In the genomic region with DNA sequence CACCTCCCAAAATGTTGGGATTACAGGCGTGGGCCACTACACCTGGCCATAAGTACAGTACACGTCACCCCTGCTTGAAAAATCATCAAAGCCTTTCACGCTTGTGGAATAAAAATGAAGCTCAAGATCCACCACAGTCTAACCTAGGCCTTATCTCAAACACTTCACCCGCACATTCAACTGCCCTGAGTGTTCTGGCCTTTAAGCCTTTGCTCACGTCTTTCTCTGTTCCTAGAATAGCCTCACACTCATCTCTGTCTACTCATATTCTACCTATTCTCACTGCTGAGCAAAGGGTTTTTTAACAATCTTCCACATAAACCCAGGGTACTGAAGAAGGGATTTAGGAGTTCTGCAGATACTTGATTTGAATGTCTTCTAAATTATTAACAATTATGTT, we compare ENCODE assay signal across 1 cellular context.
TF ChIP-seq lines count a peak whose summit lies in the region.

No MANE protein-coding gene starts in this region.

TF ChIP-seq in GM12878, 131 proteins besides CTCF, POLR2A, EP300 and RAD21:
- TF ChIP-seq MXI1 (IDR thresholded peaks at IDR 0.05; ENCODE audit: low read depth, low read length) = no peak
- TF ChIP-seq ZNF207 (IDR thresholded peaks at IDR 0.05; ENCODE audit: borderline replicate concordance) = no peak
- TF ChIP-seq HDGF (IDR thresholded peaks at IDR 0.05) = no peak
- TF ChIP-seq, protein P1, sequence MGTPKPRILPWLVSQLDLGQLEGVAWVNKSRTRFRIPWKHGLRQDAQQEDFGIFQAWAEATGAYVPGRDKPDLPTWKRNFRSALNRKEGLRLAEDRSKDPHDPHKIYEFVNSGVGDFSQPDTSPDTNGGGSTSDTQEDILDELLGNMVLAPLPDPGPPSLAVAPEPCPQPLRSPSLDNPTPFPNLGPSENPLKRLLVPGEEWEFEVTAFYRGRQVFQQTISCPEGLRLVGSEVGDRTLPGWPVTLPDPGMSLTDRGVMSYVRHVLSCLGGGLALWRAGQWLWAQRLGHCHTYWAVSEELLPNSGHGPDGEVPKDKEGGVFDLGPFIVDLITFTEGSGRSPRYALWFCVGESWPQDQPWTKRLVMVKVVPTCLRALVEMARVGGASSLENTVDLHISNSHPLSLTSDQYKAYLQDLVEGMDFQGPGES (IDR thresholded peaks at IDR 0.05) = no peak
- TF ChIP-seq EED (IDR thresholded peaks at IDR 0.05; ENCODE audit: low read depth) = no peak
- no peak for TF ChIP-seq NFYA (IDR thresholded peaks at IDR 0.05; ENCODE audit: borderline replicate concordance, low read depth, low read length)
- no peak for TF ChIP-seq IKZF2 (IDR thresholded peaks at IDR 0.05)
- TF ChIP-seq CBX3 (IDR thresholded peaks at IDR 0.05; ENCODE audit: borderline replicate concordance, low read depth) = no peak
- no peak for TF ChIP-seq ZZZ3 (IDR thresholded peaks at IDR 0.05; ENCODE audit: control insufficient read depth, insufficient read length, low read depth)
- TF ChIP-seq, protein P2, sequence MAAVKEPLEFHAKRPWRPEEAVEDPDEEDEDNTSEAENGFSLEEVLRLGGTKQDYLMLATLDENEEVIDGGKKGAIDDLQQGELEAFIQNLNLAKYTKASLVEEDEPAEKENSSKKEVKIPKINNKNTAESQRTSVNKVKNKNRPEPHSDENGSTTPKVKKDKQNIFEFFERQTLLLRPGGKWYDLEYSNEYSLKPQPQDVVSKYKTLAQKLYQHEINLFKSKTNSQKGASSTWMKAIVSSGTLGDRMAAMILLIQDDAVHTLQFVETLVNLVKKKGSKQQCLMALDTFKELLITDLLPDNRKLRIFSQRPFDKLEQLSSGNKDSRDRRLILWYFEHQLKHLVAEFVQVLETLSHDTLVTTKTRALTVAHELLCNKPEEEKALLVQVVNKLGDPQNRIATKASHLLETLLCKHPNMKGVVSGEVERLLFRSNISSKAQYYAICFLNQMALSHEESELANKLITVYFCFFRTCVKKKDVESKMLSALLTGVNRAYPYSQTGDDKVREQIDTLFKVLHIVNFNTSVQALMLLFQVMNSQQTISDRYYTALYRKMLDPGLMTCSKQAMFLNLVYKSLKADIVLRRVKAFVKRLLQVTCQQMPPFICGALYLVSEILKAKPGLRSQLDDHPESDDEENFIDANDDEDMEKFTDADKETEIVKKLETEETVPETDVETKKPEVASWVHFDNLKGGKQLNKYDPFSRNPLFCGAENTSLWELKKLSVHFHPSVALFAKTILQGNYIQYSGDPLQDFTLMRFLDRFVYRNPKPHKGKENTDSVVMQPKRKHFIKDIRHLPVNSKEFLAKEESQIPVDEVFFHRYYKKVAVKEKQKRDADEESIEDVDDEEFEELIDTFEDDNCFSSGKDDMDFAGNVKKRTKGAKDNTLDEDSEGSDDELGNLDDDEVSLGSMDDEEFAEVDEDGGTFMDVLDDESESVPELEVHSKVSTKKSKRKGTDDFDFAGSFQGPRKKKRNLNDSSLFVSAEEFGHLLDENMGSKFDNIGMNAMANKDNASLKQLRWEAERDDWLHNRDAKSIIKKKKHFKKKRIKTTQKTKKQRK (IDR thresholded peaks at IDR 0.05; ENCODE audit: low read depth, low read length) = no peak
- TF ChIP-seq BACH1 (IDR thresholded peaks at IDR 0.05; ENCODE audit: borderline replicate concordance) = no peak
- no peak for TF ChIP-seq SUZ12 (IDR thresholded peaks at IDR 0.05; ENCODE audit: unreplicated experiment)
- no peak for TF ChIP-seq RUNX3 (IDR thresholded peaks at IDR 0.05; ENCODE audit: low read length)
- TF ChIP-seq SMARCA5 (IDR thresholded peaks at IDR 0.05) = no peak
- TF ChIP-seq SPI1 (IDR thresholded peaks at IDR 0.05; ENCODE audit: borderline replicate concordance, insufficient read depth, low read depth, low read length) = no peak
- no peak for TF ChIP-seq CREM (IDR thresholded peaks at IDR 0.05; ENCODE audit: low read depth)
- no peak for TF ChIP-seq HDAC6 (IDR thresholded peaks at IDR 0.05; ENCODE audit: unreplicated experiment)
- TF ChIP-seq, protein P3, sequence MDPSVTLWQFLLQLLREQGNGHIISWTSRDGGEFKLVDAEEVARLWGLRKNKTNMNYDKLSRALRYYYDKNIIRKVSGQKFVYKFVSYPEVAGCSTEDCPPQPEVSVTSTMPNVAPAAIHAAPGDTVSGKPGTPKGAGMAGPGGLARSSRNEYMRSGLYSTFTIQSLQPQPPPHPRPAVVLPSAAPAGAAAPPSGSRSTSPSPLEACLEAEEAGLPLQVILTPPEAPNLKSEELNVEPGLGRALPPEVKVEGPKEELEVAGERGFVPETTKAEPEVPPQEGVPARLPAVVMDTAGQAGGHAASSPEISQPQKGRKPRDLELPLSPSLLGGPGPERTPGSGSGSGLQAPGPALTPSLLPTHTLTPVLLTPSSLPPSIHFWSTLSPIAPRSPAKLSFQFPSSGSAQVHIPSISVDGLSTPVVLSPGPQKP (IDR thresholded peaks at IDR 0.05; ENCODE audit: low read depth, low read length) = no peak
- TF ChIP-seq CBX5 (IDR thresholded peaks at IDR 0.05; ENCODE audit: low read depth) = no peak
- no peak for TF ChIP-seq ZNF687 (IDR thresholded peaks at IDR 0.05)
TF ChIP-seq in GM12878: peak in this region for 0.
